ENCODE assay signal across 9 cellular contexts in the genomic region with DNA sequence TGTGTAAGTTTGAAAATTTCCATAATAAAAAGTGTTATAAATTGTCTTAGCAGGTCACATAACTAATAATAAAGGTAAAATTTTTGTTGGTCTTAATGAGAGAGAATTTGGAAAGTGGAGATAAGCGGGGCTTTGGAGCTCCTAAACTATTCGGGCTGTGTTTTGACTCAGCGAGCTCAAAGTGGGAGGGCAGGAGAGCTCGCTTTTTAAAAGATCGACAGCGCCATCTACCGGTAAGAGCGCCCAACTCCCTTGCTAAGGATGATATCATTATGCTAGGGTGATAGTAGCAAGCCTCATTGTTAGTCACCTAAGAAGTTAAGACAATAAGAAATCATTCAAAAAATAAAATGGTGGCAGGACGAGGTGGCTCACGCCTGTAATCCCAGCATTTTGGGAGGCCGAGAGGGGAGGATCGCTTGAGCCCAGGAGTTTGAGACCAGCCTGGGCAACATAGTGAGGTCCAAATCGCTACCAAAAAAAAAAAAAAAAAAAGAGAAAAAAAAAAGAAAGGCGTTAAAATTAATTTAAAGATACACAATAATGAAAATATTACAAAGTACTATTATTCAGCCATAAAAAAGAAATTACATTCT. TPM values are rescaled to one million over a fixed set of nuclear protein-coding genes. Genes with fewer than 3 reads are reported as not detected.
A peak's percentile ranks its signal among the peaks of the same experiment; 100 is the strongest.
DNase-seq lines count a peak whose midpoint lies in the region; TF ChIP-seq lines count a peak whose summit lies in the region.
"Had no signal": no experiment of that assay in that cellular context is flagged by ENCODE, and none has a peak within 500 bp of the region (broad histone marks: within the 10 kb centered on the region; RNA-seq: fewer than 3 reads in every experiment).

No MANE protein-coding gene starts in this region.

- no peaks in the 10 kb centered on the region for H3K9me3 ChIP-seq in SJSA1 (replicated peaks)
- H3K9me3 ChIP-seq in tibial artery: no peaks in the 10 kb centered on the region

- H3K27me3 Mint-ChIP-seq in osteocyte (ENCODE audit: unreplicated experiment): no peaks in the 10 kb centered on the region

- H3K4me3 Mint-ChIP-seq in osteocyte (ENCODE audit: unreplicated experiment): no peak overlapping the region

- no peaks in the 10 kb centered on the region for H3K36me3 Mint-ChIP-seq in osteocyte (ENCODE audit: unreplicated experiment)

- TF ChIP-seq CTCF in osteocyte (IDR thresholded peaks at IDR 0.05): peak; percentile 83
- peak; percentile 70 to 80 for TF ChIP-seq CTCF in tibial artery (IDR thresholded peaks at IDR 0.05)

- intact Hi-C loops in tibial artery (cut with DNase I; ENCODE audit: low total_unique reads): loop anchor here (2.0 to 10.0 kb wide), 4 partner anchors 173 to 413 kb away; a partner anchor contains a TSS

- H3K27me3 ChIP-seq in SJSA1 (replicated peaks) (no peaks in the 10 kb centered on the region), tibial artery (no peaks in the 10 kb centered on the region)

- peak; percentile 53 for DNase-seq in NK-92 treated with Interleukin-12 subunit alpha and Interleukin-12 subunit beta, amount 100 ng/mL, for 24 hours (lab: John Stamatoyannopoulos, UW)
- DNase-seq in NK-92 (lab: John Stamatoyannopoulos, UW; ENCODE audit: unreplicated experiment): no peak
- DNase-seq in M059J (ENCODE audit: low read depth): peak; percentile 92
- DNase-seq in SJSA1 (ENCODE audit: low read depth in 1 of 2, low spot score in 2 of 2): peak; percentile 82 to 88
- peak; percentile 80 for DNase-seq in activated effector memory CD4-positive, alpha-beta T cell treated with Interleukin-2 at 50 U/mL for 16 hours
- DNase-seq in foreskin melanocyte: peak; percentile 79
- peak; percentile 90 for DNase-seq in osteocyte (ENCODE audit: extremely low spot score, unreplicated experiment)
- DNase-seq in tibial artery: peak; percentile 85 to 87

- H3K4me3 ChIP-seq in SJSA1: no peak overlapping the region
- no peak overlapping the region for H3K4me3 ChIP-seq in tibial artery

- H3K27ac Mint-ChIP-seq in osteocyte (ENCODE audit: unreplicated experiment): peak overlapping the region; percentile 23

- H3K4me1 ChIP-seq in SJSA1 (replicated peaks): peaks cover 18% of the 10 kb centered on the region
- H3K4me1 ChIP-seq in tibial artery: peaks cover 0 to 21% (median 5%) of the 10 kb centered on the region in 4 donors

- H3K9me3 Mint-ChIP-seq in osteocyte (ENCODE audit: unreplicated experiment): no peaks in the 10 kb centered on the region

- peaks cover 23% of the 10 kb centered on the region for H3K4me1 Mint-ChIP-seq in osteocyte (ENCODE audit: unreplicated experiment)

- peak overlapping the region; percentile 43 for H3K27ac ChIP-seq in SJSA1
- no peak overlapping the region for H3K27ac ChIP-seq in tibial artery

- no peaks in the 10 kb centered on the region for H3K36me3 ChIP-seq in SJSA1
- no peaks in the 10 kb centered on the region for H3K36me3 ChIP-seq in tibial artery

RNA-seq across cellular contexts. Expression of a gene that starts 24.8 kb away (rescaled TPM):
- not detected in 2 replicates for total RNA-seq in M059J (2014; rRNA removed; shearing (Covaris generic))
- total RNA-seq in SJSA1 (2014; rRNA removed; shearing (Covaris generic)): not detected in 2 replicates
- not detected in 2 replicates for total RNA-seq in osteocyte
- total RNA-seq: urinary bladder had no signal

RNA-seq across cellular contexts. Expression of a gene that starts 27.0 kb away (rescaled TPM):
- total RNA-seq in M059J (2014; rRNA removed; shearing (Covaris generic)): 0.15 and 8.3 TPM in 2 replicates
- 0.39 and 0.53 TPM in 2 replicates for total RNA-seq in SJSA1 (2014; rRNA removed; shearing (Covaris generic))
- 3.2 and 6.2 TPM in 2 replicates for total RNA-seq in osteocyte

RNA-seq across cellular contexts. Expression of a gene that starts 32.7 kb away (rescaled TPM):
- total RNA-seq in M059J (2014; rRNA removed; shearing (Covaris generic)): not detected in 2 replicates
- total RNA-seq in SJSA1 (2014; rRNA removed; shearing (Covaris generic)): not detected in 2 replicates
- not detected in 2 replicates for total RNA-seq in osteocyte
- total RNA-seq: urinary bladder had no signal

RNA-seq across cellular contexts. Expression of a gene that starts 51.3 kb away (rescaled TPM):
- total RNA-seq in M059J (2014; rRNA removed; shearing (Covaris generic)): not detected in 2 replicates
- total RNA-seq in SJSA1 (2014; rRNA removed; shearing (Covaris generic)): not detected in 2 replicates
- total RNA-seq in osteocyte: not detected in 2 replicates
- total RNA-seq: urinary bladder had no signal
